10 cellular contexts compared by ENCODE assay signal in the genomic region with DNA sequence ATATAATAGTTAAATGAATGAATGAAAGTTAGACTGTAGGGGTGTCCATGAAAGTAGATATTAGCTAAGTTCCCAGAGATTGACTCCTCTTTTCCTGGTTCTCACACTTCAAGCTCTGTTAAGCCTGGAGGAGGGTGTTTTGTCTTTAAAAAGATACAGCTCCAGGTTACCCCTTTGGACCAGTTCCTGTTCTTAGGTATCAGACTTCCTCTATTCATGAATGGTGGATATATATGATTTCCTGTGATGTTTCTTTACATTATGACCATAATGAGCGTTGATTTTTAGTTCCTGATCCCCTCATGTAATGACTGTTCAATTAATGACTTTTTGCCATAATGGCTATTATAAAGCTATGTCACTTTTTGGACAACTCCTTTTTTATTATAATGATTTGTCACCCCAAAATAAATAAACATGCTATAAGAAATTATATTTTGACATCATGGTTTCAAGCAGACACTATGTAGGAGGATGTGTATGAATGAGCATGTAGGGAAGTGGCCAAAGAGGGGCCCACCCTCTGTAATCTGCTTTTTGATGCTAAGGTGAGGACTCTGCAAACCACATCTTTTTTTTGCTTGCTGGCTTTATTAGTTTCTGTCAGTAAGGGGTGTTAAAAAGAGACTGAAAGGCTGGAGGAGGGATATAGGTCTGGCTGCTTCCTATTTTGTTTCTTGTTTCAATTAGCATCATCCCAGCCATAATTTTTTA. TPM values are rescaled to one million over a fixed set of nuclear protein-coding genes. Genes with fewer than 3 reads are reported as not detected.
"Had no signal": no experiment of that assay in that cellular context is flagged by ENCODE, and none has a peak within 500 bp of the region (broad histone marks: within the 10 kb centered on the region; RNA-seq: fewer than 3 reads in every experiment).

No MANE protein-coding gene starts in this region.

RNA-seq across cellular contexts. Expression of gene FCGR1A, which starts 18.2 kb away (rescaled TPM):
- total RNA-seq: activated naive CD4-positive, alpha-beta T cell treated with anti-CD3 and anti-CD28 coated beads for 36 hours; activated naive CD4-positive, alpha-beta T cell treated with anti-CD3 and anti-CD28 coated beads, Interleukin-2, amount 50 U/mL, for 72 hours; activated naive CD8-positive, alpha-beta T cell treated with anti-CD3 and anti-CD28 coated beads for 36 hours; activated T-cell treated with anti-CD3 and anti-CD28 coated beads, Interleukin-2, amount 50 U/mL, for 4 hours; activated T-cell treated with anti-CD3 and anti-CD28 coated beads, Interleukin-2, amount 50 U/mL, for 72 hours; activated T-helper 1 cell treated with anti-CD3 and anti-CD28 coated beads, Interleukin-12 subunit alpha, Interleukin-12 subunit beta, Interleukin-2, Interleukin-4 antibody, amounts not matched to agents 30 ng/mL and 10 ng/mL and 1 ng/mL, durations not matched to agents 14 hours and 24 hours and 36 hours; activated T-helper 17 cell treated with anti-CD3 and anti-CD28 coated beads, Interleukin-2, amount 50 U/mL, for 72 hours; activated T-helper 2 cell treated with anti-CD3 and anti-CD28 coated beads, Interferon-gamma antibody, Interleukin-2, Interleukin-4, amounts not matched to agents 10 μg/mL and 5 μg/mL and 100 μg/mL, durations not matched to agents 14 hours and 24 hours and 36 hours; astrocyte; bronchial epithelial cell had no signal
